11 cellular contexts compared by ENCODE assay signal in genomic region chr3:139355502-139355901, GRCh38. TPM values are rescaled to one million over a fixed set of nuclear protein-coding genes. Genes with fewer than 3 reads are reported as not detected.
A peak's percentile ranks its signal among the peaks of the same experiment; 100 is the strongest.
DNase-seq lines count a peak whose midpoint lies in the region; ATAC-seq and TF ChIP-seq lines count a peak whose summit lies in the region.
"Had no signal": no experiment of that assay in that cellular context is flagged by ENCODE, and none has a peak within 500 bp of the region (broad histone marks: within the 10 kb centered on the region; RNA-seq: fewer than 3 reads in every experiment).

No MANE protein-coding gene starts in this region.

- no peaks in the 10 kb centered on the region for H3K9me3 ChIP-seq in transverse colon
- H3K9me3 ChIP-seq: vagina had no signal

- intact Hi-C loops in natural killer cell (cut with micrococcal nuclease): no loop called here
- intact Hi-C loops in transverse colon (cut with DNase I; ENCODE audit: low total_unique reads): no loop called here

- H3K36me3 Mint-ChIP-seq in natural killer cell: peaks cover 46% of the 10 kb centered on the region

- H3K4me3 Mint-ChIP-seq in natural killer cell: no peak overlapping the region

- 52 to 87% methylated on average over 3 of the region's 3 CpGs for WGBS in transverse colon (ENCODE audit: low coverage in 1 of 2), 2 donors

- DNase-seq in AG10803 (ENCODE audit: low read depth): peak; percentile 51
- peak; percentile 72 for DNase-seq in SK-MEL-5 (ENCODE audit: low read depth, low spot score)
- DNase-seq in fibroblast of gingiva (ENCODE audit: low read depth): peak; percentile 42
- DNase-seq in natural killer cell: no peak
- no peak for DNase-seq in transverse colon
- no peak for DNase-seq in iPS-NIHi11 (ENCODE audit: low spot score)
- DNase-seq: activated CD4-positive, CD25-positive, alpha-beta regulatory T cell treated with anti-CD3 and anti-CD28 coated beads, Interleukin-2, amount 50 U/mL, for 72 hours; NCI-H1092 treated with DMSO at 0.1 percent for 48 hours had no signal

- TF ChIP-seq CTCF in AG10803 (conservative IDR thresholded peaks at IDR 0.05; ENCODE audit: low read length) (no peak), natural killer cell (IDR thresholded peaks at IDR 0.05) (no peak), transverse colon (IDR thresholded peaks at IDR 0.05) (no peak)

- H3K27ac ChIP-seq in transverse colon: no peak overlapping the region
- H3K27ac ChIP-seq: vagina had no signal

- H3K27me3 ChIP-seq in transverse colon: no peaks in the 10 kb centered on the region
- H3K27me3 ChIP-seq: vagina had no signal

- ATAC-seq in natural killer cell: no peak
- ATAC-seq in GM18511 (IDR thresholded peaks at IDR 0.05; ENCODE audit: unreplicated experiment): no peak
- no peak for ATAC-seq in HG03469 (IDR thresholded peaks at IDR 0.05; ENCODE audit: unreplicated experiment)

- in situ Hi-C loops in SK-MEL-5 (cut with HindIII; ENCODE audit: low pct_unique_long_range_greater_than_20kb, low sequenced_read_pairs) (no loop called here), transverse colon (cut with MboI; ENCODE audit: low pct_ligation_motif_present in 1 of 4, low pct_unique_long_range_greater_than_20kb in 1 of 4, low sequenced_read_pairs in 3 of 4) (no loop called here)

- no peak for TF ChIP-seq EP300 in transverse colon (IDR thresholded peaks at IDR 0.05; ENCODE audit: low read depth)

- H3K27ac Mint-ChIP-seq in natural killer cell: peak overlapping the region; percentile 14 to 59

- H3K4me1 Mint-ChIP-seq in natural killer cell: peaks cover 7 to 15% of the 10 kb centered on the region in 2 donors

- TF ChIP-seq POLR2A in transverse colon (IDR thresholded peaks at IDR 0.05): no peak

- H3K36me3 ChIP-seq in transverse colon: peaks cover 0 to 84% (median 32%) of the 10 kb centered on the region in 4 donors

- H3K4me1 ChIP-seq in transverse colon: no peaks in the 10 kb centered on the region

- no peaks in the 10 kb centered on the region for H3K9me3 Mint-ChIP-seq in natural killer cell

- H3K4me3 ChIP-seq in AG10803 (ENCODE audit: low read length) (no peak overlapping the region), transverse colon (no peak overlapping the region)
- H3K4me3 ChIP-seq: vagina had no signal

- H3K27me3 Mint-ChIP-seq in natural killer cell (ENCODE audit: low read depth in 2 of 2): no peaks in the 10 kb centered on the region

RNA-seq across cellular contexts. Expression of gene MRPS22, which starts 11.7 kb away (rescaled TPM):
- 129 and 177 TPM in 2 replicates for total RNA-seq in SK-MEL-5 (2014; rRNA removed; shearing (Covaris generic))
- 74.0 and 86.4 TPM in 2 replicates for polyA plus RNA-seq in SK-MEL-5 (2015; cell fraction: cytosol; rRNA removed)
- 72.9 and 79.6 TPM in 2 replicates for polyA plus RNA-seq in SK-MEL-5 (2015; cell fraction: nucleus; rRNA removed)
- total RNA-seq in natural killer cell (10 to 100 TPM; 32.4 to 39.1 (median 35.3) TPM), transverse colon (10 to 100 TPM; 14.6 to 62.7 (median 51.6) TPM)

RNA-seq across cellular contexts. Expression of gene COPB2, which starts 33.9 kb away (rescaled TPM):
- 184 and 197 TPM in 2 replicates for total RNA-seq in SK-MEL-5 (2014; rRNA removed; shearing (Covaris generic))
- polyA plus RNA-seq in SK-MEL-5 (2015; cell fraction: cytosol; rRNA removed): 156 and 192 TPM in 2 replicates
- polyA plus RNA-seq in SK-MEL-5 (2015; cell fraction: nucleus; rRNA removed): 194 and 233 TPM in 2 replicates
- total RNA-seq in natural killer cell (10 to 100 TPM; 34.7 to 50.2 (median 42.4) TPM), transverse colon (10 to 100 TPM; 38.9 to 86.3 (median 56.3) TPM)

Comparison
In these comparisons a context has a peak if more than half of its experiments do, and no peak if none do; other contexts are left out.
1. DNase-seq: peak in AG10803 (single experiment), SK-MEL-5 (single experiment) and fibroblast of gingiva (single experiment); none in natural killer cell (single experiment), transverse colon (single experiment) and iPS-NIHi11 (single experiment).